ENCODE assay signal across 12 cellular contexts in the genomic region with DNA sequence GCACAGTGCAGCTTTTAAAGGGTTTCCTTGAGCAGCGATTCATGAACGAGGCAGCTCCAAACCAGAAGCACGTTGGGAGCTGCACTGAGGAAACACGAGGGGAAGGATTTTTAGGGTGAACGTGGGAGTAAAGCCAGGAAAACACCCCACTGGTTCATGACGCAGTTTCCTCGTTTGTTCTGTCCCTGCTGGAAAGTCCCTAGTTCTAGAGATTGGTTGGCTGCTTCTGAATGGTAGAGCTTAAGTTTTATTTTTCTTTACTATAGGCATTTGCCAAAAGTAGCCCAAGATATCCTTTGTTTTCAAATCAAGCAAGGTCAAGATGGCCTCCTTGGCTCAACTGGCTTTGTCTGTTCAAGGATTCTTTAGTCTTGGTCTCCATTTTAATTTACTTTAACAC.
DNase-seq lines count a peak whose midpoint lies in the region; ATAC-seq, FAIRE-seq and TF ChIP-seq lines count a peak whose summit lies in the region.
"Had no signal": no experiment of that assay in that cellular context is flagged by ENCODE, and none has a peak within 500 bp of the region (broad histone marks: within the 10 kb centered on the region; RNA-seq: fewer than 3 reads in every experiment).

No MANE protein-coding gene starts in this region.

- no peak overlapping the region for H3K27ac Mint-ChIP-seq in progenitor cell of endocrine pancreas

- H2AFZ ChIP-seq in OCI-LY1 (ENCODE audit: low read length) (no peak overlapping the region), GM12878 (ENCODE audit: control insufficient read depth, low read depth, low read length) (no peak overlapping the region)
- H2AFZ ChIP-seq: parathyroid adenoma had no signal

- no peaks in the 10 kb centered on the region for H3K9me3 Mint-ChIP-seq in progenitor cell of endocrine pancreas (ENCODE audit: low read depth)

- H3K4me3 Mint-ChIP-seq in progenitor cell of endocrine pancreas (ENCODE audit: low read depth) = no peak overlapping the region

- intact Hi-C loops in GM12878 (cut with micrococcal nuclease; ENCODE audit: unreplicated experiment) = no loop called here

- no peaks in the 10 kb centered on the region for H3F3A ChIP-seq in OCI-LY1 (ENCODE audit: insufficient read depth, low read length)

- H3K4me1 ChIP-seq in OCI-LY1 (ENCODE audit: insufficient read depth, low read length, severe bottlenecking) (peaks cover 29% of the 10 kb centered on the region), GM12878 (ENCODE audit: control insufficient read depth, insufficient read depth, low read length) (peaks cover 67% of the 10 kb centered on the region)
- H3K4me1 ChIP-seq: parathyroid adenoma had no signal

- TF ChIP-seq POLR2A in GM12878 (IDR thresholded peaks at IDR 0.05; ENCODE audit: low read depth, low read length) = no peak

- H3K36me3 Mint-ChIP-seq in progenitor cell of endocrine pancreas (ENCODE audit: insufficient read depth) = peaks cover 41% of the 10 kb centered on the region

- H3K4me3 ChIP-seq in GM12865 (ENCODE audit: low read depth, low read length) = peak overlapping the region; percentile 5; the same call in 1 of the 2 replicates
- no peak overlapping the region for H3K4me3 ChIP-seq in OCI-LY1 (ENCODE audit: low read depth, low read length, poor library complexity, severe bottlenecking)
- H3K4me3 ChIP-seq in GM12878 = no peak overlapping the region

- H3K36me3 ChIP-seq in OCI-LY1 (ENCODE audit: insufficient read depth, low read length) (peaks cover 94% of the 10 kb centered on the region), GM12878 (ENCODE audit: control insufficient read depth in 2 of 2, insufficient read depth in 2 of 2, low read length in 1 of 2) (peaks cover 32 to 48% of the 10 kb centered on the region in 2 experiments)

- 0% methylated on average over 7 of the region's 7 CpGs for WGBS in GM12878 (ENCODE audit: insufficient coverage, insufficient replicate concordance, low lambda C conversion rate, missing lambda C conversion rate)

- H3K9ac ChIP-seq in OCI-LY1 (ENCODE audit: low read length) (no peak overlapping the region), GM12878 (ENCODE audit: control insufficient read depth, insufficient read depth, low read length) (peak overlapping the region; percentile 41)
- H3K9ac ChIP-seq: parathyroid adenoma had no signal

- BruUV-seq in GM12878 (replicated peaks; lab: Mats Ljungman, UMichigan) = no TSS peak

- DNase-seq in GM12865 (ENCODE audit: low read depth) = peak; percentile 84
- DNase-seq in GM12878 (ENCODE audit: low read depth, low spot score) = peak; percentile 85
- peak; percentile 9 for DNase-seq in stimulated activated CD4-positive, alpha-beta T cell treated with anti-CD3 and anti-CD28 coated beads, Interleukin-2, amount 100 ng/mL, for 4 hours (ENCODE audit: low read depth)
- DNase-seq in progenitor cell of endocrine pancreas (ENCODE audit: low spot score, unreplicated experiment) = no peak
- DNase-seq in HPDE6-E6E7 (ENCODE audit: extremely low spot score) = no peak
- DNase-seq: COR-L47, mesendoderm, NCI-H146, NCI-H526 treated with DMSO at 0.1 percent for 48 hours had no signal

- H3K9me3 ChIP-seq in OCI-LY1 (ENCODE audit: low read length) = no peaks in the 10 kb centered on the region
- peaks cover 11% of the 10 kb centered on the region; the same call in 2 of the 3 replicates for H3K9me3 ChIP-seq in GM12878 (replicated peaks; ENCODE audit: control insufficient read depth, insufficient read depth, low read length)

- ATAC-seq in GM12878 (peak; percentile 31), HG03196 (IDR thresholded peaks at IDR 0.05; ENCODE audit: unreplicated experiment) (no peak)

- no peak for TF ChIP-seq RAD21 in GM12878 (IDR thresholded peaks at IDR 0.05; ENCODE audit: insufficient read depth, low read depth, low read length)

- RAD21 ChIA-PET in GM12878 (lab: Charles Lee; ENCODE audit: unreplicated experiment) = interaction anchor here (0.6 to 7.1 kb wide), 11 partner anchors 11 to 90 kb away, joined by 3 to 65 read pairs (median 4); no protein-coding TSS in a partner anchor

- POLR2A ChIA-PET in GM12878 (lab: Charles Lee) = interaction anchor here (0.6 to 7.4 kb wide), 4 partner anchors 11 to 1034 kb away, joined by 3 to 59 read pairs (median 5); no protein-coding TSS in a partner anchor

- peak; percentile 62 to 90; a peak in 2 of 4 replicates for TF ChIP-seq EP300 in GM12878 (IDR thresholded peaks at IDR 0.05; ENCODE audit: borderline replicate concordance in 1 of 2, control insufficient read depth in 1 of 2, low read depth in 2 of 2, low read length in 2 of 2)

- no peaks in the 10 kb centered on the region for H3K9me2 ChIP-seq in OCI-LY1 (ENCODE audit: low read depth, low read length)

- no peaks in the 10 kb centered on the region for H4K20me1 ChIP-seq in OCI-LY1 (ENCODE audit: insufficient read depth, low read length)
- H4K20me1 ChIP-seq in GM12878 (ENCODE audit: control insufficient read depth, insufficient read depth) = no peaks in the 10 kb centered on the region

- in situ Hi-C loops in GM12878 (cut with MboI) = no loop called here

- TF ChIP-seq CTCF in GM12865 (IDR thresholded peaks at IDR 0.05; ENCODE audit: insufficient read depth, low read depth, low read length, missing control alignments) (no peak), OCI-LY1 (IDR thresholded peaks at IDR 0.05; ENCODE audit: low read length) (no peak), GM12878 (IDR thresholded peaks at IDR 0.05 in 2 of 3, conservative IDR thresholded peaks at IDR 0.05 in 1 of 3; ENCODE audit: control insufficient read depth in 2 of 3, extremely low read depth in 1 of 3, insufficient read depth in 1 of 3, low read depth in 3 of 3, low read length in 3 of 3) (no peak), progenitor cell of endocrine pancreas (IDR thresholded peaks at IDR 0.05; ENCODE audit: unreplicated experiment) (no peak)

- no peaks in the 10 kb centered on the region for H3K27me3 ChIP-seq in OCI-LY1 (ENCODE audit: insufficient read depth, low read length)
- H3K27me3 ChIP-seq in GM12878 (replicated peaks in 1 of 2; ENCODE audit: control insufficient read depth in 2 of 2, insufficient read depth in 2 of 2, low read length in 1 of 2) = no peaks in the 10 kb centered on the region

- H3K4me2 ChIP-seq in OCI-LY1 (ENCODE audit: low read length) (no peak overlapping the region), GM12878 (ENCODE audit: control insufficient read depth, insufficient read depth) (peak overlapping the region; percentile 21; the same call in 1 of the 2 replicates)

- CTCF ChIA-PET in GM12878 (lab: Yijun Ruan, JAX) = interaction anchor here (0.7 to 2.5 kb wide), 6 partner anchors 12 to 88 kb away, joined by 3 to 23 read pairs (median 4); no protein-coding TSS in a partner anchor

- SMC1A ChIA-PET in GM12878 (lab: Charles Lee; ENCODE audit: uncharacterized antibody, unreplicated experiment) = interaction anchor here (0.9 to 2.8 kb wide), 6 partner anchors 16 to 227 kb away, joined by 3 to 32 read pairs (median 7); no protein-coding TSS in a partner anchor

- peak; percentile 85 for FAIRE-seq in GM12878 (lab: Jason Lieb, UNC)

- H3K4me1 Mint-ChIP-seq in progenitor cell of endocrine pancreas (ENCODE audit: low read depth) = peaks cover 7% of the 10 kb centered on the region

- H3K27ac ChIP-seq in OCI-LY1 (ENCODE audit: low read depth, low read length, poor library complexity, severe bottlenecking) (peak overlapping the region; percentile 54), GM12878 (ENCODE audit: control insufficient read depth, insufficient read depth) (peak overlapping the region; percentile 96)
- H3K27ac ChIP-seq: parathyroid adenoma had no signal

- H3K27me3 Mint-ChIP-seq in progenitor cell of endocrine pancreas = no peaks in the 10 kb centered on the region

- H3K79me2 ChIP-seq in OCI-LY1 (ENCODE audit: insufficient read depth, low read length) (no peaks in the 10 kb centered on the region), GM12878 (ENCODE audit: control insufficient read depth, insufficient read depth, low read length) (peaks cover 27% of the 10 kb centered on the region)
- H3K79me2 ChIP-seq: parathyroid adenoma had no signal

TF ChIP-seq in GM12878, 131 proteins besides CTCF, POLR2A, EP300 and RAD21 (continues in another document):
- TF ChIP-seq PML (IDR thresholded peaks at IDR 0.05; ENCODE audit: low read length) = 0 out of 2 replicates have a peak, but pooled peaks have one; percentile 57
- TF ChIP-seq ASH2L (IDR thresholded peaks at IDR 0.05; ENCODE audit: borderline replicate concordance, low read depth) = no peak
- peak; percentile 66 for TF ChIP-seq IRF4 (IDR thresholded peaks at IDR 0.05; ENCODE audit: low read depth, low read length)
- TF ChIP-seq NFIC (IDR thresholded peaks at IDR 0.05; ENCODE audit: low read depth, low read length) = peak; percentile 44; the same call in 1 of the 2 replicates
- no peak for TF ChIP-seq EZH2 (IDR thresholded peaks at IDR 0.05; ENCODE audit: borderline replicate concordance, control insufficient read depth, low read depth, low read length)
- no peak for TF ChIP-seq CHD4 (IDR thresholded peaks at IDR 0.05)
- TF ChIP-seq, protein P1, sequence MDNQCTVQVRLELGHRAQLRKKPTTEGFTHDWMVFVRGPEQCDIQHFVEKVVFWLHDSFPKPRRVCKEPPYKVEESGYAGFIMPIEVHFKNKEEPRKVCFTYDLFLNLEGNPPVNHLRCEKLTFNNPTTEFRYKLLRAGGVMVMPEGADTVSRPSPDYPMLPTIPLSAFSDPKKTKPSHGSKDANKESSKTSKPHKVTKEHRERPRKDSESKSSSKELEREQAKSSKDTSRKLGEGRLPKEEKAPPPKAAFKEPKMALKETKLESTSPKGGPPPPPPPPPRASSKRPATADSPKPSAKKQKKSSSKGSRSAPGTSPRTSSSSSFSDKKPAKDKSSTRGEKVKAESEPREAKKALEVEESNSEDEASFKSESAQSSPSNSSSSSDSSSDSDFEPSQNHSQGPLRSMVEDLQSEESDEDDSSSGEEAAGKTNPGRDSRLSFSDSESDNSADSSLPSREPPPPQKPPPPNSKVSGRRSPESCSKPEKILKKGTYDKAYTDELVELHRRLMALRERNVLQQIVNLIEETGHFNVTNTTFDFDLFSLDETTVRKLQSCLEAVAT (IDR thresholded peaks at IDR 0.05) = no peak
- TF ChIP-seq TARDBP (IDR thresholded peaks at IDR 0.05; ENCODE audit: borderline replicate concordance) = no peak
- TF ChIP-seq STAT3 (IDR thresholded peaks at IDR 0.05; ENCODE audit: low read depth, low read length) = 0 out of 2 replicates have a peak, but pooled peaks have one; percentile 48
- no peak for TF ChIP-seq MYB (IDR thresholded peaks at IDR 0.05; ENCODE audit: borderline replicate concordance, low read depth, low read length)
- no peak for TF ChIP-seq SREBF1 (IDR thresholded peaks at IDR 0.05; ENCODE audit: low read length)

Comparison
In these comparisons a context has a peak if more than half of its experiments do, and no peak if none do; other contexts are left out.
1. DNase-seq: peak in GM12865 (single experiment), GM12878 (single experiment) and stimulated activated CD4-positive, alpha-beta T cell treated with anti-CD3 and anti-CD28 coated beads, Interleukin-2, amount 100 ng/mL, for 4 hours (single experiment); none in progenitor cell of endocrine pancreas (single experiment) and HPDE6-E6E7 (single experiment).